ENCODE assay signal across 21 cellular contexts in genomic region chr20:50583422-50584150, GRCh38.
DNase-seq lines count a peak whose midpoint lies in the region; ATAC-seq, FAIRE-seq and TF ChIP-seq lines count a peak whose summit lies in the region.
"Had no signal": no experiment of that assay in that cellular context is flagged by ENCODE, and none has a peak within 500 bp of the region (broad histone marks: within the 10 kb centered on the region; RNA-seq: fewer than 3 reads in every experiment).

No MANE protein-coding gene starts in this region.

- no peak overlapping the region for H3K23ac ChIP-seq in mesenchymal stem cell (ENCODE audit: low read length in 2 of 2)

- H3K4me2 ChIP-seq in GM12878 (ENCODE audit: control insufficient read depth, insufficient read depth) (no peak overlapping the region), mesenchymal stem cell (ENCODE audit: low read length, poor library complexity, severe bottlenecking) (no peak overlapping the region)

- peaks cover 7% of the 10 kb centered on the region for H3K36me3 ChIP-seq in Caco-2 (ENCODE audit: control insufficient read depth, insufficient read depth, low read length)
- peaks cover 42 to 67% of the 10 kb centered on the region in 2 experiments for H3K36me3 ChIP-seq in GM12878 (ENCODE audit: control insufficient read depth in 2 of 2, insufficient read depth in 2 of 2, low read length in 1 of 2)
- peaks cover 81 to 97% of the 10 kb centered on the region in 2 experiments for H3K36me3 ChIP-seq in mesenchymal stem cell (ENCODE audit: control insufficient read depth in 1 of 2, insufficient read depth in 2 of 2, low read depth in 1 of 2, low read length in 2 of 2)
- H3K36me3 ChIP-seq in ascending aorta, result peaks cover 70 to 93% of the 10 kb centered on the region in 2 donors

- no peak overlapping the region for H3K27ac Mint-ChIP-seq in Caco-2 (ENCODE audit: unreplicated experiment)
- H3K27ac Mint-ChIP-seq: activated CD4-positive, alpha-beta T cell treated with anti-CD3 and anti-CD28 coated beads, Interleukin-2, amount 10 ng/mL, durations not matched to agents 7 days and 5 days; activated naive CD4-positive, alpha-beta T cell treated with anti-CD3 and anti-CD28 coated beads for 36 hours; nephron; progenitor cell of endocrine pancreas; stimulated activated naive CD8-positive, alpha-beta T cell treated with anti-CD3 and anti-CD28 coated beads, Interleukin-15, amount 100 ng/mL, for 72 hours had no signal

- H3K27ac ChIP-seq in GM12878 (ENCODE audit: control insufficient read depth, insufficient read depth) (no peak overlapping the region), mesenchymal stem cell (ENCODE audit: low read length, poor library complexity, severe bottlenecking) (no peak overlapping the region), ascending aorta (no peak overlapping the region)
- H3K27ac ChIP-seq: body of pancreas, coronary artery, GM23248, transverse colon had no signal

- H3K79me1 ChIP-seq in mesenchymal stem cell (replicated peaks; ENCODE audit: low read length, poor library complexity, severe bottlenecking), result peaks cover 44% of the 10 kb centered on the region

- no peak overlapping the region for H2BK120ac ChIP-seq in mesenchymal stem cell (ENCODE audit: low read depth, low read length)

- POLR2A ChIA-PET in Caco-2 (lab: Charles Lee), result no interaction called here
- POLR2A ChIA-PET in GM12878 (lab: Charles Lee), result no interaction called here

- no peak for TF ChIP-seq CTCF in Caco-2 (IDR thresholded peaks at IDR 0.05; ENCODE audit: insufficient read depth in 1 of 2, low read depth in 1 of 2, low read length in 1 of 2, severe bottlenecking in 1 of 2, unreplicated experiment in 1 of 2)
- no peak for TF ChIP-seq CTCF in GM12878 (IDR thresholded peaks at IDR 0.05 in 2 of 3, conservative IDR thresholded peaks at IDR 0.05 in 1 of 3; ENCODE audit: control insufficient read depth in 2 of 3, extremely low read depth in 1 of 3, insufficient read depth in 1 of 3, low read depth in 3 of 3, low read length in 3 of 3)
- TF ChIP-seq CTCF in ascending aorta (IDR thresholded peaks at IDR 0.05), result no peak

- no peaks in the 10 kb centered on the region for H4K20me1 ChIP-seq in GM12878 (ENCODE audit: control insufficient read depth, insufficient read depth)

- no peak overlapping the region for H3K18ac ChIP-seq in mesenchymal stem cell (ENCODE audit: low read depth in 1 of 2, low read length in 2 of 2)

- H3K4me3 Mint-ChIP-seq in Caco-2 (ENCODE audit: unreplicated experiment), result no peak overlapping the region
- H3K4me3 Mint-ChIP-seq: activated CD4-positive, alpha-beta T cell treated with anti-CD3 and anti-CD28 coated beads, Interleukin-2, amount 10 ng/mL, durations not matched to agents 7 days and 5 days; activated naive CD4-positive, alpha-beta T cell treated with anti-CD3 and anti-CD28 coated beads for 36 hours; CD8-positive, alpha-beta memory T cell; nephron; stimulated activated naive CD8-positive, alpha-beta T cell treated with anti-CD3 and anti-CD28 coated beads, Interleukin-15, amount 100 ng/mL, for 72 hours had no signal

- intact Hi-C loops in Caco-2 (cut with micrococcal nuclease; ENCODE audit: unreplicated experiment) (no loop called here), GM12878 (cut with micrococcal nuclease; ENCODE audit: unreplicated experiment) (loop anchor here (5.0 kb wide), 1 partner anchor 121 kb away; no protein-coding TSS in a partner anchor), ascending aorta (cut with DNase I) (no loop called here)

- TF ChIP-seq RAD21 in GM12878 (IDR thresholded peaks at IDR 0.05; ENCODE audit: insufficient read depth, low read depth, low read length), result no peak

- no peak overlapping the region for H2BK5ac ChIP-seq in mesenchymal stem cell (ENCODE audit: low read depth, low read length, poor library complexity, severe bottlenecking)

- H3K79me2 ChIP-seq in GM12878 (ENCODE audit: control insufficient read depth, insufficient read depth, low read length), result no peaks in the 10 kb centered on the region

- H2AFZ ChIP-seq in GM12878 (ENCODE audit: control insufficient read depth, low read depth, low read length) (no peak overlapping the region), mesenchymal stem cell (ENCODE audit: low read depth, low read length) (no peak overlapping the region)
- H2AFZ ChIP-seq: GM23248 had no signal

- no peak for ATAC-seq in GM12878
- ATAC-seq in GM19455 (IDR thresholded peaks at IDR 0.05; ENCODE audit: unreplicated experiment), result no peak
- ATAC-seq: body of pancreas; stimulated activated naive CD8-positive, alpha-beta T cell treated with anti-CD3 and anti-CD28 coated beads, Interleukin-15, amount 100 ng/mL, for 72 hours had no signal

- CTCF ChIA-PET in Caco-2 (lab: Charles Lee), result no interaction called here
- CTCF ChIA-PET in GM12878 (lab: Yijun Ruan, JAX), result interaction anchor here (1.4 to 5.8 kb wide), 4 partner anchors 8 to 119 kb away, joined by 4 to 36 read pairs (median 6); no protein-coding TSS in a partner anchor

- SMC1A ChIA-PET in GM12878 (lab: Charles Lee; ENCODE audit: uncharacterized antibody, unreplicated experiment), result interaction anchor here (0.6 kb wide), 1 partner anchor 67 kb away, joined by 3 read pairs; no protein-coding TSS in a partner anchor

- H3K27me3 ChIP-seq in Caco-2 (replicated peaks; ENCODE audit: control insufficient read depth, insufficient read depth, low read length) (no peaks in the 10 kb centered on the region), GM12878 (replicated peaks in 1 of 2; ENCODE audit: control insufficient read depth in 2 of 2, insufficient read depth in 2 of 2, low read length in 1 of 2) (no peaks in the 10 kb centered on the region), mesenchymal stem cell (ENCODE audit: control insufficient read depth in 1 of 2, insufficient read depth in 1 of 2, low read length in 2 of 2) (no peaks in the 10 kb centered on the region), ascending aorta (no peaks in the 10 kb centered on the region)
- H3K27me3 ChIP-seq: body of pancreas, transverse colon had no signal

- H3K14ac ChIP-seq in mesenchymal stem cell (ENCODE audit: low read length in 2 of 2), result no peak overlapping the region

- H3K4me3 ChIP-seq in Caco-2 (ENCODE audit: low read depth, low read length), result no peak overlapping the region
- no peak overlapping the region for H3K4me3 ChIP-seq in GM12878
- H3K4me3 ChIP-seq in mesenchymal stem cell (ENCODE audit: insufficient read depth in 1 of 2, low read depth in 1 of 2, low read length in 2 of 2), result no peak overlapping the region
- no peak overlapping the region for H3K4me3 ChIP-seq in ascending aorta
- H3K4me3 ChIP-seq: body of pancreas, coronary artery, GM23248, transverse colon had no signal

- 99% methylated on average over 16 of the region's 16 CpGs for WGBS in GM12878 (ENCODE audit: insufficient coverage, insufficient replicate concordance, low lambda C conversion rate, missing lambda C conversion rate)
- 94% methylated on average over 15 of the region's 16 CpGs for WGBS in mesenchymal stem cell

- H2BK15ac ChIP-seq in mesenchymal stem cell (ENCODE audit: low read depth, poor library complexity, severe bottlenecking), result no peak overlapping the region

- H3K9ac ChIP-seq in GM12878 (ENCODE audit: control insufficient read depth, insufficient read depth, low read length) (no peak overlapping the region), mesenchymal stem cell (ENCODE audit: low read length) (peak overlapping the region; percentile 42)
- H3K9ac ChIP-seq: GM23248 had no signal

- no peaks in the 10 kb centered on the region for H3K27me3 Mint-ChIP-seq in Caco-2 (ENCODE audit: insufficient read depth, unreplicated experiment)
- H3K27me3 Mint-ChIP-seq: activated CD4-positive, alpha-beta T cell treated with anti-CD3 and anti-CD28 coated beads, Interleukin-2, amount 10 ng/mL, durations not matched to agents 7 days and 5 days; progenitor cell of endocrine pancreas; stimulated activated naive CD8-positive, alpha-beta T cell treated with anti-CD3 and anti-CD28 coated beads, Interleukin-15, amount 100 ng/mL, for 72 hours had no signal

- H3K9me3 ChIP-seq in Caco-2, result no peaks in the 10 kb centered on the region
- H3K9me3 ChIP-seq in GM12878 (replicated peaks; ENCODE audit: control insufficient read depth, insufficient read depth, low read length), result no peaks in the 10 kb centered on the region
- H3K9me3 ChIP-seq in mesenchymal stem cell (ENCODE audit: control insufficient read depth, low read length), result no peaks in the 10 kb centered on the region
- H3K9me3 ChIP-seq in ascending aorta, result no peaks in the 10 kb centered on the region
- H3K9me3 ChIP-seq: body of pancreas, transverse colon had no signal

- peaks cover 83% of the 10 kb centered on the region for H3K36me3 Mint-ChIP-seq in Caco-2 (ENCODE audit: insufficient read depth, unreplicated experiment)

- peaks cover 9% of the 10 kb centered on the region; the same call in 1 of the 2 replicates for H3K4me1 ChIP-seq in Caco-2
- no peaks in the 10 kb centered on the region for H3K4me1 ChIP-seq in GM12878 (ENCODE audit: control insufficient read depth, insufficient read depth, low read length)
- H3K4me1 ChIP-seq in mesenchymal stem cell (ENCODE audit: control insufficient read depth, insufficient read depth, low read depth, low read length), result peaks cover 8% of the 10 kb centered on the region
- H3K4me1 ChIP-seq in ascending aorta, result no peaks in the 10 kb centered on the region
- H3K4me1 ChIP-seq: body of pancreas had no signal

- H3K9me3 Mint-ChIP-seq in Caco-2 (ENCODE audit: unreplicated experiment), result no peaks in the 10 kb centered on the region
- H3K9me3 Mint-ChIP-seq: activated CD4-positive, alpha-beta T cell treated with anti-CD3 and anti-CD28 coated beads, Interleukin-2, amount 10 ng/mL, durations not matched to agents 7 days and 5 days; activated naive CD4-positive, alpha-beta T cell treated with anti-CD3 and anti-CD28 coated beads for 36 hours; CD8-positive, alpha-beta memory T cell; nephron; stimulated activated naive CD8-positive, alpha-beta T cell treated with anti-CD3 and anti-CD28 coated beads, Interleukin-15, amount 100 ng/mL, for 72 hours had no signal

- no peak overlapping the region for H4K8ac ChIP-seq in mesenchymal stem cell (ENCODE audit: low read length)

- H3K4me1 Mint-ChIP-seq in Caco-2 (ENCODE audit: low read depth, unreplicated experiment), result no peaks in the 10 kb centered on the region
- H3K4me1 Mint-ChIP-seq: activated CD4-positive, alpha-beta T cell treated with anti-CD3 and anti-CD28 coated beads, Interleukin-2, amount 10 ng/mL, durations not matched to agents 7 days and 5 days; nephron had no signal

- in situ Hi-C loops in GM12878 (cut with MboI), result no loop called here

- no peak overlapping the region for H3K4ac ChIP-seq in mesenchymal stem cell (ENCODE audit: low read depth in 1 of 2, low read length in 2 of 2)

- DNase-seq in Caco-2 (no peak), HTR-8/SVneo (ENCODE audit: insufficient read length, low spot score) (no peak), GM12878 (ENCODE audit: low read depth, low spot score) (no peak), mesenchymal stem cell (no peak), hepatic stellate cell (ENCODE audit: low spot score) (no peak), ascending aorta (ENCODE audit: low spot score in 2 of 2) (no peak), NCI-H226 (no peak)
- DNase-seq: activated CD4-positive, alpha-beta T cell treated with anti-CD3 and anti-CD28 coated beads, Interleukin-2, amount 10 ng/mL, durations not matched to agents 7 days and 5 days; activated naive CD4-positive, alpha-beta T cell treated with anti-CD3 and anti-CD28 coated beads for 36 hours; body of pancreas; GM23248; NCI-H82; stimulated activated naive CD8-positive, alpha-beta T cell treated with anti-CD3 and anti-CD28 coated beads, Interleukin-15, amount 100 ng/mL, for 72 hours; transverse colon had no signal

- FAIRE-seq in HTR-8/SVneo (lab: Jason Lieb, UNC), result peak; percentile 49
- no peak for FAIRE-seq in GM12878 (lab: Jason Lieb, UNC)
- FAIRE-seq: islet of Langerhans, TTC549 had no signal

- H4K91ac ChIP-seq in mesenchymal stem cell (ENCODE audit: low read length), result no peak overlapping the region

- no peak for TF ChIP-seq EP300 in GM12878 (IDR thresholded peaks at IDR 0.05; ENCODE audit: borderline replicate concordance in 1 of 2, control insufficient read depth in 1 of 2, low read depth in 2 of 2, low read length in 2 of 2)

- RAD21 ChIA-PET in GM12878 (lab: Charles Lee; ENCODE audit: unreplicated experiment), result no interaction called here

- H2BK12ac ChIP-seq in mesenchymal stem cell (ENCODE audit: low read length in 2 of 2), result no peak overlapping the region

- no peak overlapping the region for H2AK5ac ChIP-seq in mesenchymal stem cell (ENCODE audit: low read length, severe bottlenecking)

- no peak for TF ChIP-seq POLR2A in GM12878 (IDR thresholded peaks at IDR 0.05; ENCODE audit: low read depth, low read length)

- BruUV-seq in Caco-2 (replicated peaks; lab: Mats Ljungman, UMichigan) (TSS peak; percentile 40), GM12878 (replicated peaks; lab: Mats Ljungman, UMichigan) (TSS peak; percentile 43)
